ENCODE assay signal across 34 cellular contexts in genomic region chr7:144546795-144547194, GRCh38.
"Had no signal": no experiment of that assay in that cellular context is flagged by ENCODE, and none has a peak within 500 bp of the region (broad histone marks: within the 10 kb centered on the region; RNA-seq: fewer than 3 reads in every experiment).

No MANE protein-coding gene starts in this region.

- H3K27ac ChIP-seq: adrenal gland, body of pancreas, brain microvascular endothelial cell, breast epithelium, VCaP had no signal

- H3K27me3 Mint-ChIP-seq: activated B cell treated with CpG ODN at 0.5 μM for 24 hours; activated CD4-positive, alpha-beta memory T cell treated with anti-CD3 and anti-CD28 coated beads for 36 hours; activated CD4-positive, alpha-beta T cell treated with anti-CD3 and anti-CD28 coated beads, Interleukin-2, amount 10 ng/mL, durations not matched to agents 24 days and 14 days; activated CD8-positive, alpha-beta T cell treated with anti-CD3 and anti-CD28 coated beads for 36 hours; activated naive CD8-positive, alpha-beta T cell treated with anti-CD3 and anti-CD28 coated beads for 36 hours; activated T-cell treated with anti-CD3 and anti-CD28 coated beads, Interleukin-2, amount 50 U/mL, for 24 hours had no signal

- H3K4me1 ChIP-seq: adrenal gland, body of pancreas, breast epithelium had no signal

- H3K4me3 ChIP-seq: adrenal gland, body of pancreas, breast epithelium had no signal

- DNase-seq: activated B cell treated with CpG ODN at 0.5 μM for 24 hours; activated CD4-positive, alpha-beta memory T cell treated with anti-CD3 and anti-CD28 coated beads for 36 hours; activated CD4-positive, alpha-beta T cell treated with anti-CD3 and anti-CD28 coated beads for 4 hours; activated CD4-positive, alpha-beta T cell treated with anti-CD3 and anti-CD28 coated beads, Interleukin-2, amount 10 ng/mL, durations not matched to agents 24 days and 14 days; activated CD4-positive, alpha-beta T cell treated with anti-CD3 and anti-CD28 coated beads, Interleukin-2, amount 50 U/mL, for 1 hour; activated CD4-positive, alpha-beta T cell treated with anti-CD3 and anti-CD28 coated beads, Interleukin-2, amount 50 U/mL, for 4 hours; activated CD4-positive, CD25-positive, alpha-beta regulatory T cell treated with anti-CD3 and anti-CD28 coated beads, Interleukin-2, amount 50 U/mL, for 72 hours; activated CD8-positive, alpha-beta memory T cell treated with anti-CD3 and anti-CD28 coated beads, Interleukin-2, amount 50 U/mL, for 4 hours; activated CD8-positive, alpha-beta T cell treated with anti-CD3 and anti-CD28 coated beads for 36 hours; activated effector memory CD4-positive, alpha-beta T cell treated with anti-CD3 and anti-CD28 coated beads, Interleukin-2, amount 50 U/mL, for 16 hours; activated gamma-delta T cell treated with Interleukin-2 at 50 U/mL for 16 hours; activated naive CD4-positive, alpha-beta T cell; activated naive CD4-positive, alpha-beta T cell treated with anti-CD3 and anti-CD28 coated beads for 36 hours; activated naive CD4-positive, alpha-beta T cell treated with anti-CD3 and anti-CD28 coated beads, Interleukin-2, amount 50 U/mL, for 16 hours; activated naive CD8-positive, alpha-beta T cell treated with anti-CD3 and anti-CD28 coated beads for 36 hours; activated T-cell treated with anti-CD3 and anti-CD28 coated beads, Interleukin-2, amount 50 U/mL, for 24 hours; activated T-cell treated with anti-CD3 and anti-CD28 coated beads, Interleukin-2, amount 50 U/mL, for 48 hours; adrenal gland; amniotic stem cell; aorta; body of pancreas; brain microvascular endothelial cell; central memory CD4-positive, alpha-beta T cell; SW 1271; T-helper 1 cell; T-helper 2 cell; T-helper 9 cell had no signal

- H3K9me3 Mint-ChIP-seq: activated B cell treated with CpG ODN at 0.5 μM for 24 hours; activated CD4-positive, alpha-beta memory T cell treated with anti-CD3 and anti-CD28 coated beads for 36 hours; activated CD4-positive, alpha-beta T cell treated with anti-CD3 and anti-CD28 coated beads, Interleukin-2, amount 10 ng/mL, durations not matched to agents 24 days and 14 days; activated CD8-positive, alpha-beta T cell treated with anti-CD3 and anti-CD28 coated beads for 36 hours; activated naive CD4-positive, alpha-beta T cell treated with anti-CD3 and anti-CD28 coated beads for 36 hours; activated naive CD4-positive, alpha-beta T cell treated with anti-CD3 and anti-CD28 coated beads, Interleukin-2, amount 50 U/mL, for 72 hours; activated naive CD8-positive, alpha-beta T cell treated with anti-CD3 and anti-CD28 coated beads for 36 hours; activated T-cell treated with anti-CD3 and anti-CD28 coated beads, Interleukin-2, amount 50 U/mL, for 24 hours; T-helper 1 cell treated with Interleukin-12 subunit alpha and Interleukin-12 subunit beta and Interleukin-4 antibody, amounts not matched to agents 30 μg/mL and 1 μg/mL, for 36 hours; T-helper 2 cell treated with Interferon-gamma antibody and Interleukin-4, amounts not matched to agents 5 μg/mL and 100 μg/mL, for 36 hours had no signal

- H3K27me3 ChIP-seq: adrenal gland, body of pancreas, brain microvascular endothelial cell, breast epithelium had no signal

- H3K36me3 ChIP-seq: adrenal gland, brain microvascular endothelial cell, breast epithelium had no signal

- H3K4me1 Mint-ChIP-seq: activated B cell treated with CpG ODN at 0.5 μM for 24 hours; activated CD4-positive, alpha-beta T cell treated with anti-CD3 and anti-CD28 coated beads, Interleukin-2, amount 10 ng/mL, durations not matched to agents 24 days and 14 days; activated naive CD8-positive, alpha-beta T cell treated with anti-CD3 and anti-CD28 coated beads for 36 hours had no signal

- FAIRE-seq: astrocyte, TTC549 had no signal

- H3K4me3 Mint-ChIP-seq: activated B cell treated with CpG ODN at 0.5 μM for 24 hours; activated CD4-positive, alpha-beta memory T cell treated with anti-CD3 and anti-CD28 coated beads for 36 hours; activated CD4-positive, alpha-beta T cell treated with anti-CD3 and anti-CD28 coated beads, Interleukin-2, amount 10 ng/mL, durations not matched to agents 24 days and 14 days; activated CD8-positive, alpha-beta T cell treated with anti-CD3 and anti-CD28 coated beads for 36 hours; activated naive CD4-positive, alpha-beta T cell treated with anti-CD3 and anti-CD28 coated beads for 36 hours; activated naive CD8-positive, alpha-beta T cell treated with anti-CD3 and anti-CD28 coated beads for 36 hours; activated T-cell treated with anti-CD3 and anti-CD28 coated beads, Interleukin-2, amount 50 U/mL, for 24 hours; T-helper 1 cell treated with Interleukin-12 subunit alpha and Interleukin-12 subunit beta and Interleukin-4 antibody, amounts not matched to agents 30 μg/mL and 1 μg/mL, for 36 hours; T-helper 2 cell treated with Interferon-gamma antibody and Interleukin-4, amounts not matched to agents 5 μg/mL and 100 μg/mL, for 36 hours had no signal

- ATAC-seq: activated CD8-positive, alpha-beta T cell treated with anti-CD3 and anti-CD28 coated beads for 36 hours; activated naive CD4-positive, alpha-beta T cell treated with anti-CD3 and anti-CD28 coated beads, Interleukin-2, amount 50 U/mL, for 72 hours; body of pancreas had no signal

- H3K9me3 ChIP-seq: adrenal gland, body of pancreas, breast epithelium had no signal

- H3K27ac Mint-ChIP-seq: activated B cell treated with CpG ODN at 0.5 μM for 24 hours; activated CD4-positive, alpha-beta memory T cell treated with anti-CD3 and anti-CD28 coated beads for 36 hours; activated CD4-positive, alpha-beta T cell treated with anti-CD3 and anti-CD28 coated beads, Interleukin-2, amount 10 ng/mL, durations not matched to agents 24 days and 14 days; activated CD8-positive, alpha-beta T cell treated with anti-CD3 and anti-CD28 coated beads for 36 hours; activated naive CD4-positive, alpha-beta T cell treated with anti-CD3 and anti-CD28 coated beads for 36 hours; activated naive CD4-positive, alpha-beta T cell treated with anti-CD3 and anti-CD28 coated beads, Interleukin-2, amount 50 U/mL, for 72 hours; activated naive CD8-positive, alpha-beta T cell treated with anti-CD3 and anti-CD28 coated beads for 36 hours; activated T-cell treated with anti-CD3 and anti-CD28 coated beads, Interleukin-2, amount 50 U/mL, for 24 hours; T-helper 1 cell treated with Interleukin-12 subunit alpha and Interleukin-12 subunit beta and Interleukin-4 antibody, amounts not matched to agents 30 μg/mL and 1 μg/mL, for 36 hours; T-helper 2 cell treated with Interferon-gamma antibody and Interleukin-4, amounts not matched to agents 5 μg/mL and 100 μg/mL, for 36 hours had no signal
